Comparison of ENCODE assay signal across 19 cellular contexts in genomic region chr5:133738271-133738670, GRCh38.
A peak's percentile ranks its signal among the peaks of the same experiment; 100 is the strongest.
DNase-seq lines count a peak whose midpoint lies in the region; ATAC-seq, FAIRE-seq and TF ChIP-seq lines count a peak whose summit lies in the region.
"Had no signal": no experiment of that assay in that cellular context is flagged by ENCODE, and none has a peak within 500 bp of the region (broad histone marks: within the 10 kb centered on the region; RNA-seq: fewer than 3 reads in every experiment).

No MANE protein-coding gene starts in this region.

- POLR2A ChIA-PET in MCF 10A (lab: Yijun Ruan, JAX) = no interaction called here

- H3K36me3 ChIP-seq in breast epithelium = no peaks in the 10 kb centered on the region
- no peaks in the 10 kb centered on the region for H3K36me3 ChIP-seq in bronchial epithelial cell (ENCODE audit: control insufficient read depth, insufficient read depth, low read length)
- no peaks in the 10 kb centered on the region for H3K36me3 ChIP-seq in aorta (ENCODE audit: control insufficient read depth in 1 of 2, insufficient read depth in 2 of 2, low read length in 1 of 2)
- H3K36me3 ChIP-seq in mucosa of descending colon (ENCODE audit: low read depth) = no peaks in the 10 kb centered on the region

- 62 to 68% methylated on average over 4 of the region's 4 CpGs for WGBS in aorta, 2 donors

- H3K27me3 Mint-ChIP-seq in MCF 10A (ENCODE audit: insufficient read depth, unreplicated experiment) = peaks cover 14% of the 10 kb centered on the region
- H3K27me3 Mint-ChIP-seq in activated CD8-positive, alpha-beta memory T cell treated with anti-CD3 and anti-CD28 coated beads, Interleukin-2, amount 10 ng/mL, durations not matched to agents 7 days and 5 days = peaks cover 9% of the 10 kb centered on the region

- no peak overlapping the region for H3K27ac Mint-ChIP-seq in MCF 10A (ENCODE audit: low read depth, unreplicated experiment)
- H3K27ac Mint-ChIP-seq in activated CD8-positive, alpha-beta memory T cell treated with anti-CD3 and anti-CD28 coated beads, Interleukin-2, amount 10 ng/mL, durations not matched to agents 7 days and 5 days = no peak overlapping the region
- H3K27ac Mint-ChIP-seq: CD4-positive, alpha-beta memory T cell; H9 had no signal

- no peaks in the 10 kb centered on the region for H3K9me3 Mint-ChIP-seq in MCF 10A (ENCODE audit: unreplicated experiment)
- no peaks in the 10 kb centered on the region for H3K9me3 Mint-ChIP-seq in activated CD8-positive, alpha-beta memory T cell treated with anti-CD3 and anti-CD28 coated beads, Interleukin-2, amount 10 ng/mL, durations not matched to agents 7 days and 5 days (ENCODE audit: low read depth)
- H3K9me3 Mint-ChIP-seq: CD4-positive, alpha-beta memory T cell; H9 had no signal

- no peak for FAIRE-seq in bronchial epithelial cell (lab: Jason Lieb, UNC)
- FAIRE-seq: HTR-8/SVneo had no signal

- ATAC-seq in aorta (ENCODE audit: low FRiP score) (peak; percentile 24), mucosa of descending colon (no peak)
- no peak for ATAC-seq in activated CD8-positive, alpha-beta memory T cell treated with anti-CD3 and anti-CD28 coated beads, Interleukin-2, amount 10 ng/mL, durations not matched to agents 7 days and 5 days
- ATAC-seq: Right ventricle myocardium inferior had no signal

- intact Hi-C loops in MCF 10A (cut with micrococcal nuclease) = no loop called here
- intact Hi-C loops in breast epithelium (cut with DNase I; ENCODE audit: low total_unique reads) = no loop called here
- intact Hi-C loops in aorta (cut with DNase I) = no loop called here
- intact Hi-C loops in mucosa of descending colon (cut with DNase I, micrococcal nuclease) = no loop called here

- TF ChIP-seq POLR2A in breast epithelium (IDR thresholded peaks at IDR 0.05) = no peak

- TF ChIP-seq CTCF in MCF 10A (IDR thresholded peaks at IDR 0.05; ENCODE audit: unreplicated experiment) = no peak
- no peak for TF ChIP-seq CTCF in breast epithelium (IDR thresholded peaks at IDR 0.05)
- TF ChIP-seq CTCF in bronchial epithelial cell (IDR thresholded peaks at IDR 0.05; ENCODE audit: insufficient read depth, low read length, severe bottlenecking) = no peak
- no peak for TF ChIP-seq CTCF in mucosa of descending colon (IDR thresholded peaks at IDR 0.05)

- H3K4me1 Mint-ChIP-seq in MCF 10A (ENCODE audit: insufficient read depth, unreplicated experiment) = peaks cover 12% of the 10 kb centered on the region
- H3K4me1 Mint-ChIP-seq in activated CD8-positive, alpha-beta memory T cell treated with anti-CD3 and anti-CD28 coated beads, Interleukin-2, amount 10 ng/mL, durations not matched to agents 7 days and 5 days = no peaks in the 10 kb centered on the region
- H3K4me1 Mint-ChIP-seq: CD4-positive, alpha-beta memory T cell had no signal

- no peaks in the 10 kb centered on the region for H3K36me3 Mint-ChIP-seq in MCF 10A (ENCODE audit: insufficient read depth, unreplicated experiment)
- no peaks in the 10 kb centered on the region for H3K36me3 Mint-ChIP-seq in activated CD8-positive, alpha-beta memory T cell treated with anti-CD3 and anti-CD28 coated beads, Interleukin-2, amount 10 ng/mL, durations not matched to agents 7 days and 5 days
- H3K36me3 Mint-ChIP-seq: CD4-positive, alpha-beta memory T cell had no signal

- no peak overlapping the region for H3K4me3 Mint-ChIP-seq in MCF 10A (ENCODE audit: unreplicated experiment)
- no peak overlapping the region for H3K4me3 Mint-ChIP-seq in activated CD8-positive, alpha-beta memory T cell treated with anti-CD3 and anti-CD28 coated beads, Interleukin-2, amount 10 ng/mL, durations not matched to agents 7 days and 5 days
- H3K4me3 Mint-ChIP-seq: CD4-positive, alpha-beta memory T cell; H9 had no signal

- H3K4me3 ChIP-seq in breast epithelium (no peak overlapping the region), bronchial epithelial cell (ENCODE audit: low read depth, low read length) (no peak overlapping the region), aorta (ENCODE audit: low read length in 2 of 2) (no peak overlapping the region), mucosa of descending colon (no peak overlapping the region)

- H3K27me3 ChIP-seq in breast epithelium = no peaks in the 10 kb centered on the region
- H3K27me3 ChIP-seq in bronchial epithelial cell (ENCODE audit: control insufficient read depth, insufficient read depth, low read length) = no peaks in the 10 kb centered on the region
- no peaks in the 10 kb centered on the region for H3K27me3 ChIP-seq in aorta (ENCODE audit: control insufficient read depth in 1 of 2, insufficient read depth in 2 of 2, low read length in 1 of 2)

- CTCF ChIA-PET in MCF 10A (lab: Yijun Ruan, JAX) = no interaction called here
- CTCF ChIA-PET in activated CD8-positive, alpha-beta memory T cell treated with anti-CD3 and anti-CD28 coated beads, Interleukin-2, amount 10 ng/mL, durations not matched to agents 7 days and 5 days (lab: Charles Lee) = no interaction called here

- no peaks in the 10 kb centered on the region for H3K4me1 ChIP-seq in breast epithelium
- peaks cover 0 to 2% of the 10 kb centered on the region in 2 donors for H3K4me1 ChIP-seq in aorta (ENCODE audit: control insufficient read depth in 1 of 2, insufficient read depth in 2 of 2, low read length in 2 of 2)
- no peaks in the 10 kb centered on the region for H3K4me1 ChIP-seq in mucosa of descending colon (ENCODE audit: low read depth)

- BruUV-seq in MCF 10A (replicated peaks; lab: Mats Ljungman, UMichigan) = no TSS peak

- H3K27ac ChIP-seq in breast epithelium (no peak overlapping the region), aorta (ENCODE audit: low read depth in 1 of 2, low read length in 2 of 2) (no peak overlapping the region)

- DNase-seq in MCF 10A (ENCODE audit: unreplicated experiment) (peak; percentile 17), breast epithelium (ENCODE audit: low spot score in 2 of 2) (no peak), bronchial epithelial cell (ENCODE audit: low read depth) (peak; percentile 83), kidney glomerular epithelial cell (lab: John Stamatoyannopoulos, UW) (peak; percentile 7), aorta (no peak), mucosa of descending colon (no peak), ureter (ENCODE audit: low spot score) (no peak)
- no peak for DNase-seq in activated CD8-positive, alpha-beta memory T cell treated with anti-CD3 and anti-CD28 coated beads, Interleukin-2, amount 10 ng/mL, durations not matched to agents 7 days and 5 days
- DNase-seq: 8988T; Calu3; CD4-positive, alpha-beta memory T cell; H9; MV-4-11; NCI-H1417; NCI-H187 treated with DMSO at 0.1 percent for 48 hours; NCI-H446 treated with DMSO at 0.1 percent for 48 hours; NCI-H82 had no signal

- H3K9me3 ChIP-seq in breast epithelium = no peaks in the 10 kb centered on the region
- H3K9me3 ChIP-seq in aorta (ENCODE audit: control insufficient read depth, low read length) = no peaks in the 10 kb centered on the region
- no peaks in the 10 kb centered on the region for H3K9me3 ChIP-seq in mucosa of descending colon

Comparison
In these comparisons a context has a peak if more than half of its experiments do, and no peak if none do; other contexts are left out.
1. DNase-seq: peak in MCF 10A (single experiment), bronchial epithelial cell (single experiment) and kidney glomerular epithelial cell (single experiment); none in breast epithelium (0 of 2), aorta (0 of 2), mucosa of descending colon (0 of 3), ureter (single experiment) and activated CD8-positive, alpha-beta memory T cell treated with anti-CD3 and anti-CD28 coated beads, Interleukin-2, amount 10 ng/mL, durations not matched to agents 7 days and 5 days (single experiment).